ENCODE assay signal across 18 cellular contexts in the genomic region with DNA sequence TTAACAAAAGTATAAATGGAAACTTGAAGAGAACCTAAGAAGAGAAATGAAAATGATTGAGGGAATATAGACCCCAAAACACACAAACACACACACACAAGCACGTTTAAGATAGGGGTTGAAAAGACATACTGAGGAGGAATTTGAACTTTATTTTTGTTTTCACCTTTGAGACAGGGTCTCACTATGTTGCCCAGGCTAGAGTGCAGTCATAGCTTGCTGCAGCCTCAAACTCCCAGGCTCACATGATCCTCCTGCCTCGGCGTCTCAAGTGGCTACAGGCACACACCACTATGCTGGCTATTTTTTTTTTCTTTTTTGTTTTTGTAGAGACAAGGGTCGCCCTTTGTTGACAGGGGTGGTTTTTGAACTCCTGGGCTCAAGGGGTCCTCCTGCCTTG.
"Had no signal": no experiment of that assay in that cellular context is flagged by ENCODE, and none has a peak within 500 bp of the region (broad histone marks: within the 10 kb centered on the region; RNA-seq: fewer than 3 reads in every experiment).

No MANE protein-coding gene starts in this region.

- H3K9me3 ChIP-seq: MG63, Peyer's patch, SK-N-SH had no signal

- H3K9me2 ChIP-seq: SK-N-SH had no signal

- H3K4me2 ChIP-seq: SK-N-SH had no signal

- H3K4me3 ChIP-seq: MG63, Peyer's patch had no signal

- H3K9ac ChIP-seq: SK-N-SH had no signal

- H3K36me3 ChIP-seq: Peyer's patch had no signal

- H3K27ac ChIP-seq: Peyer's patch had no signal

- DNase-seq: KBM-7, MG63, NCI-H1092 treated with DMSO at 0.1 percent for 48 hours, NCI-H1436, NCI-H187, NCI-H2029, NCI-H2081 treated with DMSO at 0.1 percent for 48 hours, NCI-H2171, NCI-H226, NCI-H446, NCI-H510A, NCI-H524 treated with DMSO at 0.1 percent for 48 hours, NCI-H69, NCI-H774, Peyer's patch, SHP77, SK-N-SH, SW 1271 had no signal

- H3K27me3 ChIP-seq: MG63, Peyer's patch had no signal
